ENCODE assay signal across 26 cellular contexts in the genomic region with DNA sequence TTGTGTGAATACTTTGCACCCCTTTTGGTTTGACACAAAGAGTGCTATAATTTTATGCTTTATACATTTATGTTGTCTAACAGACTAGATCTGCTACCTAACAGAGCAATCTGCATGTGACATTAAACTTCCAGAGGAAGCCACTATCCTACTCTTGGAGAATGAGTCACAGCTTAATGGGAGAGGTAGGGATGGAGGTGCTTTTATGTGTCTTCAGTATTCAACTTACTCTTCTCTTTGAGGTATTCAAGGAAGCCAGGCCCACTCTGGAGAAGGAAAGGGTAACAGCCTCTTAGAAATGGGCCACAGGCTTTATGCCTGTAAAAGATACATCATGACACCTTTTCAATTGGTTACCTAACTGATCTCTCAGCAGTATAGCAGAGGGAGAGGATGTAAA.
"Had no signal": no experiment of that assay in that cellular context is flagged by ENCODE, and none has a peak within 500 bp of the region (broad histone marks: within the 10 kb centered on the region; RNA-seq: fewer than 3 reads in every experiment).

No MANE protein-coding gene starts in this region.

- H3K4me3 Mint-ChIP-seq: immature natural killer cell; mesothelial cell of epicardium; naive thymus-derived CD4-positive, alpha-beta T cell; natural killer cell treated with Interleukin-12 subunit alpha and Interleukin-12 subunit beta and Interleukin-15 and Interleukin-18, amount 100 ng/mL, for 72 hours; stimulated activated naive CD8-positive, alpha-beta T cell treated with anti-CD3 and anti-CD28 coated beads, Interleukin-15, Interleukin-2, amounts not matched to agents 100 ng/mL and 50 ng/mL, for 24 hours had no signal

- H3K4me1 Mint-ChIP-seq: immature natural killer cell had no signal

- H3K9me3 Mint-ChIP-seq: immature natural killer cell; mesothelial cell of epicardium; natural killer cell treated with Interleukin-12 subunit alpha and Interleukin-12 subunit beta and Interleukin-15 and Interleukin-18, amount 100 ng/mL, for 72 hours; stimulated activated naive CD8-positive, alpha-beta T cell treated with anti-CD3 and anti-CD28 coated beads, Interleukin-15, Interleukin-2, amounts not matched to agents 100 ng/mL and 50 ng/mL, for 24 hours had no signal

- H3K36me3 Mint-ChIP-seq: immature natural killer cell; mesothelial cell of epicardium; natural killer cell treated with Interleukin-12 subunit alpha and Interleukin-12 subunit beta and Interleukin-15 and Interleukin-18, amount 100 ng/mL, for 72 hours had no signal

- H3K27ac Mint-ChIP-seq: immature natural killer cell; mesothelial cell of epicardium; naive thymus-derived CD4-positive, alpha-beta T cell; natural killer cell treated with Interleukin-12 subunit alpha and Interleukin-12 subunit beta and Interleukin-15 and Interleukin-18, amount 100 ng/mL, for 72 hours; stimulated activated naive CD8-positive, alpha-beta T cell treated with anti-CD3 and anti-CD28 coated beads, Interleukin-15, Interleukin-2, amounts not matched to agents 100 ng/mL and 50 ng/mL, for 24 hours had no signal

- H3K4me3 ChIP-seq: left ventricle myocardium inferior, lung, mucosa of descending colon, ovary, prostate gland, skin epidermis, suprapubic skin, thoracic aorta, tibial artery, upper lobe of right lung had no signal

- H3K27ac ChIP-seq: left ventricle myocardium inferior, ovary, prostate gland, skin epidermis, suprapubic skin, thoracic aorta, tibial artery, upper lobe of right lung had no signal

- H3K4me1 ChIP-seq: left ventricle myocardium inferior, tibial artery, upper lobe of right lung had no signal

- DNase-seq: hypothalamus; immature natural killer cell; left ventricle myocardium inferior; mesendoderm; mucosa of descending colon; naive thymus-derived CD4-positive, alpha-beta T cell; ovary; retina; right cardiac atrium; stimulated activated CD4-positive, alpha-beta T cell treated with anti-CD3 and anti-CD28 coated beads, Interleukin-12 subunit alpha, Interleukin-12 subunit beta, amount 100 ng/mL, for 4 hours; stimulated activated CD4-positive, alpha-beta T cell treated with anti-CD3 and anti-CD28 coated beads, Interleukin-15, amount 100 ng/mL, for 24 hours; stimulated activated CD4-positive, alpha-beta T cell treated with anti-CD3 and anti-CD28 coated beads, Interleukin-2, amount 100 ng/mL, for 24 hours; stimulated activated CD4-positive, alpha-beta T cell treated with anti-CD3 and anti-CD28 coated beads, Interleukin-4, amount 100 ng/mL, for 1 hour; stimulated activated naive CD4-positive, alpha-beta T cell; tibial artery; trophoblast cell; upper lobe of right lung had no signal

- H3K36me3 ChIP-seq: left ventricle myocardium inferior, ovary, prostate gland, suprapubic skin, thoracic aorta, tibial artery, upper lobe of right lung had no signal

- ATAC-seq: mucosa of descending colon; naive thymus-derived CD4-positive, alpha-beta T cell; natural killer cell treated with Interleukin-12 subunit alpha and Interleukin-12 subunit beta and Interleukin-15 and Interleukin-18, amount 100 ng/mL, for 72 hours; right cardiac atrium; sciatic nerve; upper lobe of right lung had no signal

- H3K9me3 ChIP-seq: left ventricle myocardium inferior, mucosa of descending colon, ovary, prostate gland, suprapubic skin, thoracic aorta, tibial artery, upper lobe of right lung had no signal

- H3K27me3 ChIP-seq: ovary, suprapubic skin, tibial artery, upper lobe of right lung had no signal
